ENCODE assay signal across 37 cellular contexts in the genomic region with DNA sequence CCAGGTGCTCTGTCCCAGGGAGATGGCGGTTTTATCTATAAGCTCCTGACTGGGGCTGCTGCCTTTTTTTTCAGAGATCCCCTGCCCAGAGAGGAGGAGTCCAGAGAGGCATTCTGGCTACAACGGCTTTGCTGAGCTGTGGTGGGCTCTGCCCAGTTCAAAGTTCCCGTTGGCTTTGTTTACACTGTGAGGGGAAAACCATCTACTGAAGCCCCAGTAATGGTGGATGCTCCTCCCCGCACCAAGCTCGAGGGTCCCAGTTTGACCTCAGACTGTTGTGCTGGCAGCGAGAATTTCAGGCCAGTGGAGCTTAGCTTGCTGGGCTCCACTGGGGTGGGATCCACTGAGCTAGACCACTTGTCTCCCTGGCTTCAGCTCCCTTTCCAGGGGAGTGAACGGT. TPM values are rescaled to one million over a fixed set of nuclear protein-coding genes. Genes with fewer than 3 reads are reported as not detected.
"Had no signal": no experiment of that assay in that cellular context is flagged by ENCODE, and none has a peak within 500 bp of the region (broad histone marks: within the 10 kb centered on the region; RNA-seq: fewer than 3 reads in every experiment).

No MANE protein-coding gene starts in this region.

- ATAC-seq: activated naive CD4-positive, alpha-beta T cell treated with anti-CD3 and anti-CD28 coated beads, Interleukin-2, amount 50 U/mL, for 72 hours; activated naive CD8-positive, alpha-beta T cell treated with anti-CD3 and anti-CD28 coated beads, Interleukin-2, amount 50 U/mL, for 24 hours; activated T-cell treated with anti-CD3 and anti-CD28 coated beads, Interleukin-2, amount 50 U/mL, for 4 hours; activated T-cell treated with anti-CD3 and anti-CD28 coated beads, Interleukin-2, amount 50 U/mL, for 72 hours; activated T-helper 17 cell treated with anti-CD3 and anti-CD28 coated beads, Interleukin-2, amount 50 U/mL, for 72 hours; body of pancreas had no signal

- DNase-seq: activated effector memory CD4-positive, alpha-beta T cell treated with anti-CD3 and anti-CD28 coated beads, Interleukin-2, amount 50 U/mL, for 16 hours; activated effector memory CD4-positive, alpha-beta T cell treated with Interleukin-2 at 50 U/mL for 16 hours; activated gamma-delta T cell; activated gamma-delta T cell treated with Interleukin-2 at 50 U/mL for 16 hours; activated naive CD4-positive, alpha-beta T cell; activated naive CD4-positive, alpha-beta T cell treated with anti-CD3 and anti-CD28 coated beads for 36 hours; activated naive CD4-positive, alpha-beta T cell treated with anti-CD3 and anti-CD28 coated beads, Interleukin-2, amount 10 ng/mL, durations not matched to agents 7 days and 5 days; activated naive CD4-positive, alpha-beta T cell treated with anti-CD3 and anti-CD28 coated beads, Interleukin-2, amount 50 U/mL, for 16 hours; activated naive CD4-positive, alpha-beta T cell treated with Interleukin-2 at 50 U/mL for 16 hours; activated naive CD8-positive, alpha-beta T cell treated with anti-CD3 and anti-CD28 coated beads for 36 hours; activated naive CD8-positive, alpha-beta T cell treated with anti-CD3 and anti-CD28 coated beads, Interleukin-2, amount 10 ng/mL, durations not matched to agents 7 days and 5 days; activated naive CD8-positive, alpha-beta T cell treated with anti-CD3 and anti-CD28 coated beads, Interleukin-2, amount 50 U/mL, for 24 hours; activated T-cell treated with anti-CD3 and anti-CD28 coated beads, Interleukin-2, amount 50 U/mL, for 24 hours; activated T-cell treated with anti-CD3 and anti-CD28 coated beads, Interleukin-2, amount 50 U/mL, for 4 hours; activated T-cell treated with anti-CD3 and anti-CD28 coated beads, Interleukin-2, amount 50 U/mL, for 48 hours; activated T-cell treated with anti-CD3 and anti-CD28 coated beads, Interleukin-2, amount 50 U/mL, for 72 hours; adrenal gland; amniotic stem cell; amygdala; anterior cingulate cortex; aorta; body of pancreas; brain microvascular endothelial cell; caudate nucleus; central memory CD4-positive, alpha-beta T cell; cerebellar nuclear complex had no signal

- FAIRE-seq: astrocyte, bronchial epithelial cell had no signal

- H3K9me3 ChIP-seq: adrenal gland, ascending aorta, body of pancreas, breast epithelium had no signal

- H3K4me3 ChIP-seq: adrenal gland, ascending aorta, body of pancreas, breast epithelium, cardiac muscle cell had no signal

- H3K36me3 ChIP-seq: adrenal gland, ascending aorta, brain microvascular endothelial cell, breast epithelium, cardiac muscle cell had no signal

- H3K4me1 ChIP-seq: adrenal gland, ascending aorta, body of pancreas, breast epithelium had no signal

- H3K27ac ChIP-seq: adrenal gland, ascending aorta, body of pancreas, brain microvascular endothelial cell, breast epithelium, cardiac muscle cell had no signal

- H3K27me3 ChIP-seq: adrenal gland, ascending aorta, body of pancreas, brain microvascular endothelial cell, breast epithelium, cardiac muscle cell had no signal

RNA-seq across cellular contexts. Expression of a gene that starts 16.4 kb away (rescaled TPM):
- total RNA-seq: activated naive CD4-positive, alpha-beta T cell treated with anti-CD3 and anti-CD28 coated beads for 36 hours; activated naive CD4-positive, alpha-beta T cell treated with anti-CD3 and anti-CD28 coated beads, Interleukin-2, amount 50 U/mL, for 72 hours; activated naive CD8-positive, alpha-beta T cell treated with anti-CD3 and anti-CD28 coated beads for 36 hours; activated T-cell treated with anti-CD3 and anti-CD28 coated beads, Interleukin-2, amount 50 U/mL, for 4 hours; activated T-cell treated with anti-CD3 and anti-CD28 coated beads, Interleukin-2, amount 50 U/mL, for 72 hours; activated T-helper 1 cell treated with anti-CD3 and anti-CD28 coated beads, Interleukin-12 subunit alpha, Interleukin-12 subunit beta, Interleukin-2, Interleukin-4 antibody, amounts not matched to agents 30 ng/mL and 10 ng/mL and 1 ng/mL, durations not matched to agents 14 hours and 24 hours and 36 hours; activated T-helper 17 cell treated with anti-CD3 and anti-CD28 coated beads, Interleukin-2, amount 50 U/mL, for 72 hours; activated T-helper 2 cell treated with anti-CD3 and anti-CD28 coated beads, Interferon-gamma antibody, Interleukin-2, Interleukin-4, amounts not matched to agents 10 μg/mL and 5 μg/mL and 100 μg/mL, durations not matched to agents 14 hours and 24 hours and 36 hours; ascending aorta; astrocyte; body of pancreas; bronchial epithelial cell; cardiac septum; chondrocyte had no signal
- polyA plus RNA-seq: aorta had no signal
